Comparison of ENCODE assay signal across 21 cellular contexts in genomic region chr12:97701901-97702300, GRCh38.
A peak's percentile ranks its signal among the peaks of the same experiment; 100 is the strongest.
DNase-seq lines count a peak whose midpoint lies in the region; FAIRE-seq and TF ChIP-seq lines count a peak whose summit lies in the region.
"Had no signal": no experiment of that assay in that cellular context is flagged by ENCODE, and none has a peak within 500 bp of the region (broad histone marks: within the 10 kb centered on the region; RNA-seq: fewer than 3 reads in every experiment).

No MANE protein-coding gene starts in this region.

- H4K91ac ChIP-seq in trophoblast cell (ENCODE audit: low read depth, low read length): no peak overlapping the region

- H3K27ac ChIP-seq in trophoblast cell (ENCODE audit: low read depth, low read length): no peak overlapping the region
- H3K27ac ChIP-seq: C4-2B, GM23248 had no signal

- H4K8ac ChIP-seq in trophoblast cell (ENCODE audit: low read depth, low read length): no peak overlapping the region

- no peak for TF ChIP-seq CTCF in bronchial epithelial cell (IDR thresholded peaks at IDR 0.05; ENCODE audit: insufficient read depth, low read length, severe bottlenecking)

- no CpG with 5 or more reads among the region's 4 CpGs for WGBS in trophoblast cell (ENCODE audit: extremely low coverage, insufficient coverage, insufficient read length)

- H4K12ac ChIP-seq in trophoblast cell (ENCODE audit: low read depth, low read length): no peak overlapping the region

- H3K27me3 ChIP-seq in bronchial epithelial cell (ENCODE audit: control insufficient read depth, insufficient read depth, low read length) (no peaks in the 10 kb centered on the region), trophoblast cell (ENCODE audit: insufficient read depth, low read length) (no peaks in the 10 kb centered on the region)

- no peak overlapping the region for H3K4me2 ChIP-seq in trophoblast cell (ENCODE audit: low read length)

- peak; percentile 5 for DNase-seq in ELF-1 (ENCODE audit: low read depth, low spot score)
- peak; percentile 38 for DNase-seq in HT-29 (ENCODE audit: low spot score)
- peak; percentile 7 for DNase-seq in bronchial epithelial cell (ENCODE audit: low read depth)
- peak; percentile 26 to 56 for DNase-seq in trophoblast cell
- no peak for DNase-seq in GM12892 (ENCODE audit: insufficient read length)
- DNase-seq in NCI-H526 treated with DMSO at 0.1 percent for 48 hours (lab: John Stamatoyannopoulos, UW): no peak
- no peak for DNase-seq in GM19238 (ENCODE audit: insufficient read length, low spot score)
- DNase-seq: ACHN; Caco-2; CD4-positive, alpha-beta T cell; DMS153; DMS79; GF-D8; GM23248; H7; HFFc6; KBM-7 had no signal

- H3K14ac ChIP-seq in trophoblast cell (ENCODE audit: low read length): no peak overlapping the region

- H2BK5ac ChIP-seq in trophoblast cell (ENCODE audit: low read depth, low read length, poor library complexity): no peak overlapping the region

- no peak overlapping the region for H3K9ac ChIP-seq in trophoblast cell (ENCODE audit: low read length)
- H3K9ac ChIP-seq: GM23248 had no signal

- no peak for TF ChIP-seq POLR2A in GM12892 (IDR thresholded peaks at IDR 0.05; ENCODE audit: low read depth, low read length)

- no peak overlapping the region for H2BK12ac ChIP-seq in trophoblast cell (ENCODE audit: low read length)

- H3K4me3 ChIP-seq in bronchial epithelial cell (ENCODE audit: low read depth, low read length) (no peak overlapping the region), trophoblast cell (ENCODE audit: low read depth, low read length) (no peak overlapping the region)
- H3K4me3 ChIP-seq: GM23248 had no signal

- H2AFZ ChIP-seq in trophoblast cell (ENCODE audit: insufficient read depth, low read length, poor library complexity): no peak overlapping the region
- H2AFZ ChIP-seq: GM23248 had no signal

- H3K79me2 ChIP-seq in trophoblast cell (ENCODE audit: control insufficient read depth, insufficient read depth, low read length, poor library complexity): no peaks in the 10 kb centered on the region

- H3K36me3 ChIP-seq in bronchial epithelial cell (ENCODE audit: control insufficient read depth, insufficient read depth, low read length) (no peaks in the 10 kb centered on the region), trophoblast cell (ENCODE audit: control insufficient read depth in 1 of 2, insufficient read depth in 2 of 2, low read length in 2 of 2) (no peaks in the 10 kb centered on the region)

- H3K18ac ChIP-seq in trophoblast cell (ENCODE audit: low read length): no peak overlapping the region

- H2AK5ac ChIP-seq in trophoblast cell (ENCODE audit: low read length): no peak overlapping the region

- FAIRE-seq in bronchial epithelial cell (lab: Jason Lieb, UNC) (no peak), GM12892 (lab: Jason Lieb, UNC) (no peak)
- FAIRE-seq: A204.1, GM19239, HepG2 had no signal

- H3K9me3 ChIP-seq in trophoblast cell (ENCODE audit: insufficient read depth, low read depth, low read length): no peaks in the 10 kb centered on the region
- H3K9me3 ChIP-seq: Caco-2 had no signal

- no peaks in the 10 kb centered on the region for H3K79me1 ChIP-seq in trophoblast cell (ENCODE audit: low read length)

- no peak overlapping the region for H3K4ac ChIP-seq in trophoblast cell (ENCODE audit: low read depth, low read length)

- H3K23ac ChIP-seq in trophoblast cell (ENCODE audit: low read length): no peak overlapping the region

- peaks cover 3% of the 10 kb centered on the region in 2 experiments for H3K4me1 ChIP-seq in trophoblast cell (ENCODE audit: control insufficient read depth in 1 of 2, insufficient read depth in 2 of 2, low read length in 2 of 2)

- H2BK120ac ChIP-seq in trophoblast cell (ENCODE audit: insufficient read depth, low read length, poor library complexity): no peak overlapping the region

Comparison
In these comparisons a context has a peak if more than half of its experiments do, and no peak if none do; other contexts are left out.
1. DNase-seq: peak in ELF-1 (single experiment), HT-29 (single experiment), bronchial epithelial cell (single experiment) and trophoblast cell (2 of 2); none in GM12892 (single experiment), NCI-H526 treated with DMSO at 0.1 percent for 48 hours (single experiment) and GM19238 (single experiment).